In genomic region chr3:133754455-133754854, GRCh38 we compare ENCODE assay signal across 16 cellular contexts. TPM values are rescaled to one million over a fixed set of nuclear protein-coding genes. Genes with fewer than 3 reads are reported as not detected.
DNase-seq lines count a peak whose midpoint lies in the region; ATAC-seq, FAIRE-seq and TF ChIP-seq lines count a peak whose summit lies in the region.
"Had no signal": no experiment of that assay in that cellular context is flagged by ENCODE, and none has a peak within 500 bp of the region (broad histone marks: within the 10 kb centered on the region; RNA-seq: fewer than 3 reads in every experiment).

No MANE protein-coding gene starts in this region.

- TF ChIP-seq CTCF in keratinocyte (optimal IDR thresholded peaks at IDR 0.05 in 1 of 3, IDR thresholded peaks at IDR 0.05 in 1 of 3, conservative IDR thresholded peaks at IDR 0.05 in 1 of 3; ENCODE audit: extremely low read depth in 1 of 3, insufficient read depth in 2 of 3, low read length in 3 of 3) (no peak), CD14-positive monocyte (IDR thresholded peaks at IDR 0.05) (no peak)

- H3K4me2 ChIP-seq in keratinocyte (ENCODE audit: control insufficient read depth, extremely low read depth, insufficient read depth, low read depth, low read length): peak overlapping the region; percentile 19

- intact Hi-C loops in CD14-positive monocyte (cut with micrococcal nuclease): no loop called here

- dilution Hi-C loops in keratinocyte (cut with MboI; ENCODE audit: extremely low pct_ligation_motif_present, low sequenced_read_pairs): no loop called here

- no peaks in the 10 kb centered on the region for H3K9me1 ChIP-seq in keratinocyte (ENCODE audit: control insufficient read depth, extremely low read depth, insufficient read depth, low read length)

- H3K9me3 Mint-ChIP-seq in activated naive CD8-positive, alpha-beta T cell treated with anti-CD3 and anti-CD28 coated beads for 36 hours: no peaks in the 10 kb centered on the region
- no peaks in the 10 kb centered on the region for H3K9me3 Mint-ChIP-seq in activated naive CD8-positive, alpha-beta T cell treated with anti-CD3 and anti-CD28 coated beads, Interleukin-2, amount 50 U/mL, for 24 hours
- peaks cover 0 to 2% (median 0%) of the 10 kb centered on the region in 7 donors for H3K9me3 Mint-ChIP-seq in CD14-positive monocyte
- H3K9me3 Mint-ChIP-seq: CD8-positive, alpha-beta memory T cell had no signal

- no peak overlapping the region for H2AFZ ChIP-seq in keratinocyte (ENCODE audit: control insufficient read depth, low read length)

- 50 to 56% methylated on average over 5 of the region's 5 CpGs for WGBS in esophagus, 2 donors

- no peaks in the 10 kb centered on the region for H4K20me1 ChIP-seq in keratinocyte (ENCODE audit: control insufficient read depth, extremely low read depth, insufficient read depth, low read length)

- peaks cover 4% of the 10 kb centered on the region for H3K27me3 Mint-ChIP-seq in activated naive CD8-positive, alpha-beta T cell treated with anti-CD3 and anti-CD28 coated beads for 36 hours
- peaks cover 6% of the 10 kb centered on the region for H3K27me3 Mint-ChIP-seq in activated naive CD8-positive, alpha-beta T cell treated with anti-CD3 and anti-CD28 coated beads, Interleukin-2, amount 50 U/mL, for 24 hours
- H3K27me3 Mint-ChIP-seq in CD14-positive monocyte (ENCODE audit: low read depth in 3 of 3): peaks cover 2 to 8% (median 5%) of the 10 kb centered on the region in 3 donors

- peaks cover 9 to 31% of the 10 kb centered on the region in 2 donors for H3K4me1 ChIP-seq in esophagus (ENCODE audit: control insufficient read depth in 2 of 2, insufficient read depth in 2 of 2, low read length in 1 of 2)
- peaks cover 20% of the 10 kb centered on the region for H3K4me1 ChIP-seq in keratinocyte (ENCODE audit: control insufficient read depth, extremely low read depth, insufficient read depth, low read length)
- H3K4me1 ChIP-seq: Caco-2 had no signal

- no peaks in the 10 kb centered on the region for H3K4me1 Mint-ChIP-seq in activated naive CD8-positive, alpha-beta T cell treated with anti-CD3 and anti-CD28 coated beads for 36 hours
- no peaks in the 10 kb centered on the region for H3K4me1 Mint-ChIP-seq in activated naive CD8-positive, alpha-beta T cell treated with anti-CD3 and anti-CD28 coated beads, Interleukin-2, amount 50 U/mL, for 24 hours
- no peaks in the 10 kb centered on the region for H3K4me1 Mint-ChIP-seq in CD14-positive monocyte
- H3K4me1 Mint-ChIP-seq: CD8-positive, alpha-beta memory T cell had no signal

- no peaks in the 10 kb centered on the region for H3K36me3 ChIP-seq in esophagus (ENCODE audit: control insufficient read depth in 2 of 2, insufficient read depth in 2 of 2, low read length in 1 of 2)
- H3K36me3 ChIP-seq in keratinocyte (ENCODE audit: control insufficient read depth in 2 of 2, extremely low read depth in 1 of 2, insufficient read depth in 2 of 2, low read length in 2 of 2): no peaks in the 10 kb centered on the region

- ATAC-seq in activated naive CD8-positive, alpha-beta T cell treated with anti-CD3 and anti-CD28 coated beads, Interleukin-2, amount 50 U/mL, for 24 hours: no peak
- ATAC-seq in GM21528 (IDR thresholded peaks at IDR 0.05; ENCODE audit: low FRiP score, unreplicated experiment): no peak
- ATAC-seq: HCT116 had no signal

- no peaks in the 10 kb centered on the region for H3K79me2 ChIP-seq in keratinocyte (ENCODE audit: control insufficient read depth, insufficient read depth, low read length)

- H3K27ac ChIP-seq in esophagus (ENCODE audit: low read depth in 2 of 2, low read length in 1 of 2): peak overlapping the region; percentile 38 to 74
- no peak overlapping the region for H3K27ac ChIP-seq in keratinocyte (ENCODE audit: control insufficient read depth, insufficient read depth, low read length)
- H3K27ac ChIP-seq: 22Rv1, HL-60 had no signal

- H3K9ac ChIP-seq in keratinocyte (ENCODE audit: control insufficient read depth, extremely low read depth, insufficient read depth, low read length): no peak overlapping the region

- peak overlapping the region; percentile 23 for H3K27ac Mint-ChIP-seq in activated naive CD8-positive, alpha-beta T cell treated with anti-CD3 and anti-CD28 coated beads for 36 hours
- H3K27ac Mint-ChIP-seq in activated naive CD8-positive, alpha-beta T cell treated with anti-CD3 and anti-CD28 coated beads, Interleukin-2, amount 50 U/mL, for 24 hours: no peak overlapping the region
- peak overlapping the region in 1 of 7 donors; percentile 8 for H3K27ac Mint-ChIP-seq in CD14-positive monocyte
- H3K27ac Mint-ChIP-seq: CD8-positive, alpha-beta memory T cell had no signal

- no peaks in the 10 kb centered on the region for H3K9me3 ChIP-seq in esophagus (ENCODE audit: control insufficient read depth in 2 of 2, insufficient read depth in 1 of 2, low read depth in 1 of 2, low read length in 1 of 2)
- no peaks in the 10 kb centered on the region for H3K9me3 ChIP-seq in keratinocyte (ENCODE audit: control insufficient read depth, low read depth, low read length)
- H3K9me3 ChIP-seq: Caco-2 had no signal

- H3K36me3 Mint-ChIP-seq in activated naive CD8-positive, alpha-beta T cell treated with anti-CD3 and anti-CD28 coated beads for 36 hours: no peaks in the 10 kb centered on the region
- H3K36me3 Mint-ChIP-seq in activated naive CD8-positive, alpha-beta T cell treated with anti-CD3 and anti-CD28 coated beads, Interleukin-2, amount 50 U/mL, for 24 hours (ENCODE audit: low read depth): no peaks in the 10 kb centered on the region
- H3K36me3 Mint-ChIP-seq in CD14-positive monocyte: no peaks in the 10 kb centered on the region

- peak; percentile 58 for FAIRE-seq in keratinocyte (lab: Jason Lieb, UNC)
- FAIRE-seq: GM19239, H54 had no signal

- H3K4me3 ChIP-seq in esophagus (ENCODE audit: low read depth in 1 of 2, low read length in 2 of 2): no peak overlapping the region
- H3K4me3 ChIP-seq in keratinocyte (ENCODE audit: control insufficient read depth in 2 of 3, extremely low read depth in 1 of 3, insufficient read depth in 2 of 3, low read depth in 1 of 3, low read length in 3 of 3): no peak overlapping the region

- H3K4me3 Mint-ChIP-seq in activated naive CD8-positive, alpha-beta T cell treated with anti-CD3 and anti-CD28 coated beads for 36 hours: no peak overlapping the region
- H3K4me3 Mint-ChIP-seq in activated naive CD8-positive, alpha-beta T cell treated with anti-CD3 and anti-CD28 coated beads, Interleukin-2, amount 50 U/mL, for 24 hours: no peak overlapping the region
- H3K4me3 Mint-ChIP-seq in CD14-positive monocyte: no peak overlapping the region
- H3K4me3 Mint-ChIP-seq: CD8-positive, alpha-beta memory T cell had no signal

- no peak for DNase-seq in activated naive CD8-positive, alpha-beta T cell treated with anti-CD3 and anti-CD28 coated beads for 36 hours
- no peak for DNase-seq in activated naive CD8-positive, alpha-beta T cell treated with anti-CD3 and anti-CD28 coated beads, Interleukin-2, amount 50 U/mL, for 24 hours
- DNase-seq in keratinocyte (ENCODE audit: low read depth, low spot score) (no peak), superior temporal gyrus (ENCODE audit: extremely low spot score) (no peak), CD14-positive monocyte (ENCODE audit: low spot score) (no peak)
- DNase-seq: Caco-2; CD8-positive, alpha-beta memory T cell; DMS53; GF-D8 had no signal

- no peaks in the 10 kb centered on the region for H3K27me3 ChIP-seq in esophagus (ENCODE audit: control insufficient read depth in 1 of 2, insufficient read depth in 2 of 2, low read length in 2 of 2)
- H3K27me3 ChIP-seq in keratinocyte (ENCODE audit: control insufficient read depth, extremely low read depth, insufficient read depth, low read length): no peaks in the 10 kb centered on the region

RNA-seq across cellular contexts. Expression of gene TF, which starts 8.3 kb away (rescaled TPM):
- total RNA-seq in activated naive CD8-positive, alpha-beta T cell treated with anti-CD3 and anti-CD28 coated beads for 36 hours: under 1 TPM; 0.02 to 0.08 TPM
- polyA plus RNA-seq in esophagus (1 to 10 TPM; 2.6 to 4.6 TPM), keratinocyte (0.28 to 0.70 TPM (median 0.30 TPM) in 3 replicates), CD14-positive monocyte (not detected)
- 2.0 TPM for polyA plus RNA-seq in keratinocyte (2011; ENCODE audit: low read depth)
- 0.39 and 0.43 TPM in 2 replicates for polyA plus RNA-seq in keratinocyte (2011; cell fraction: cytosol; rRNA removed)
- 0.23 and 1.2 TPM in 2 replicates for polyA plus RNA-seq in keratinocyte (2011; cell fraction: nucleus; rRNA removed)
- 0.15 and 1.3 TPM in 2 replicates for polyA plus RNA-seq in keratinocyte (2012; ENCODE audit: low replicate concordance)
- polyA minus RNA-seq in keratinocyte: 0.03 to 2.0 TPM in 2 of 3 replicates, not detected in the other
- polyA minus RNA-seq in keratinocyte (2011; cell fraction: cytosol; rRNA and poly(A)+ RNA removed): not detected
- 0.23 TPM in 1 of 2 replicates, not detected in the other for polyA minus RNA-seq in keratinocyte (2011; cell fraction: nucleus; rRNA and poly(A)+ RNA removed)
- polyA plus RNA-seq: CD8-positive, alpha-beta memory T cell had no signal

RNA-seq across cellular contexts. Expression of gene SRPRB, which starts 51.2 kb away (rescaled TPM):
- 10 to 100 TPM; 91.3 to 94.0 TPM for total RNA-seq in activated naive CD8-positive, alpha-beta T cell treated with anti-CD3 and anti-CD28 coated beads for 36 hours
- polyA plus RNA-seq in esophagus (10 to 100 TPM; 23.0 to 32.6 TPM), keratinocyte (55.9 to 73.8 TPM (median 60.2 TPM) in 3 replicates), CD14-positive monocyte (10 to 100 TPM; 29.9 to 30.6 TPM)
- 8.5 TPM for polyA plus RNA-seq in keratinocyte (2011; ENCODE audit: low read depth)
- polyA plus RNA-seq in keratinocyte (2011; cell fraction: cytosol; rRNA removed): 26.4 and 55.9 TPM in 2 replicates
- 58.4 and 83.6 TPM in 2 replicates for polyA plus RNA-seq in keratinocyte (2011; cell fraction: nucleus; rRNA removed)
- 38.5 and 46.7 TPM in 2 replicates for polyA plus RNA-seq in keratinocyte (2012; ENCODE audit: low replicate concordance)
- 25.2 to 113 TPM (median 88.5 TPM) in 3 replicates for polyA minus RNA-seq in keratinocyte
- 189 TPM for polyA minus RNA-seq in keratinocyte (2011; cell fraction: cytosol; rRNA and poly(A)+ RNA removed)
- 31.0 and 70.0 TPM in 2 replicates for polyA minus RNA-seq in keratinocyte (2011; cell fraction: nucleus; rRNA and poly(A)+ RNA removed)
